19 cellular contexts compared by ENCODE assay signal in the genomic region with DNA sequence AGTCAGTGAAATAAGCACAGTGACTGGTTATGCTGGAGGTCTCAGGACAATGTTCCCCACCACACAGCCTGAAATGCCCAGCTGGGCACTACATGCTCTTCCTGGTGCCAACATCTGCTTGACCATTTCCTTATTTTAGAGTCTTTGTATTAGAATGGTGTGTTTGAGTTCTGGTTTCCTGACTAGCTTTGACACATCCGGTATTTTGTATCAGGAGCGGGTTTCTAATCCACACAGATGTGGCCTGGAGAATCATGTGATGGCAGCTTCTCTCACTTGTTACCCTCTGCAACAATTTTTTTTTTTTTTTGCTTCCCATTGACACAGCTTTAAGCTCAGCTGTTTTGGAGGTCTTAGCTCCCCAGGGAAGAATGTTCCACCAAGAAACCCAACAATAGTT.
DNase-seq lines count a peak whose midpoint lies in the region; ATAC-seq, FAIRE-seq and TF ChIP-seq lines count a peak whose summit lies in the region.
"Had no signal": no experiment of that assay in that cellular context is flagged by ENCODE, and none has a peak within 500 bp of the region (broad histone marks: within the 10 kb centered on the region; RNA-seq: fewer than 3 reads in every experiment).

No MANE protein-coding gene starts in this region.

- H2BK120ac ChIP-seq in H1 (replicated peaks; ENCODE audit: low read depth, low read length): no peak overlapping the region

- no peak overlapping the region for H3K23ac ChIP-seq in H1 (ENCODE audit: insufficient read length)

- H2BK20ac ChIP-seq in H1 (ENCODE audit: low read length): no peak overlapping the region

- no peak for TF ChIP-seq POLR2A in H1 (IDR thresholded peaks at IDR 0.05; ENCODE audit: control extremely low read depth in 1 of 2, low read depth in 2 of 2, low read length in 2 of 2)

- H3K4me1 ChIP-seq in left ventricle myocardium inferior (no peaks in the 10 kb centered on the region), H1 (replicated peaks in 1 of 4; ENCODE audit: control insufficient read depth in 3 of 4, insufficient read depth in 4 of 4, low read length in 3 of 4) (peaks cover 0 to 4% (median 1%) of the 10 kb centered on the region in 4 experiments; a peak in 2 of 7 replicates)
- H3K4me1 ChIP-seq: A549 had no signal

- H3K4ac ChIP-seq in H1 (replicated peaks; ENCODE audit: insufficient read length, low read depth, low read length): no peak overlapping the region

- H3K9ac ChIP-seq in H1 (replicated peaks in 1 of 4; ENCODE audit: extremely low read depth in 1 of 4, low read depth in 3 of 4, low read length in 3 of 4): no peak overlapping the region

- H3K14ac ChIP-seq in H1 (ENCODE audit: insufficient read length): no peak overlapping the region

- peaks cover 50% of the 10 kb centered on the region for H3K27me3 ChIP-seq in left ventricle myocardium inferior (ENCODE audit: low read depth)
- no peaks in the 10 kb centered on the region for H3K27me3 ChIP-seq in H1 (replicated peaks in 1 of 4; ENCODE audit: control insufficient read depth in 3 of 4, extremely low read depth in 1 of 4, insufficient read depth in 3 of 4, low read length in 3 of 4)

- no peaks in the 10 kb centered on the region for H3K79me1 ChIP-seq in H1 (ENCODE audit: low read depth, low read length)

- H4K5ac ChIP-seq in H1 (ENCODE audit: insufficient read length, low read depth, low read length): no peak overlapping the region

- no peaks in the 10 kb centered on the region for H3K79me2 ChIP-seq in H1 (ENCODE audit: control insufficient read depth in 1 of 2, insufficient read depth in 2 of 2, low read length in 2 of 2)

- CTCF ChIA-PET in H1 (lab: Charles Lee; ENCODE audit: partially characterized antibody): interaction anchor here (0.6 to 4.6 kb wide), 14 partner anchors 10 to 846 kb away, joined by 3 to 64 read pairs (median 4); no protein-coding TSS in a partner anchor

- H4K91ac ChIP-seq in H1 (replicated peaks; ENCODE audit: insufficient read length, low read length): no peak overlapping the region

- 92% methylated on average over 2 of the region's 2 CpGs; no CpG with 5 or more reads in 1 of the 2 experiments for WGBS in H1 (ENCODE audit: extremely low coverage in 1 of 2, insufficient coverage in 1 of 2, insufficient read length in 1 of 2, insufficient replicate concordance in 2 of 2, low coverage in 1 of 2, low lambda C conversion rate in 2 of 2, missing lambda C conversion rate in 1 of 2), 2 experiments

- no peaks in the 10 kb centered on the region for H3K9me3 ChIP-seq in left ventricle myocardium inferior (replicated peaks)
- H3K9me3 ChIP-seq in H1 (ENCODE audit: insufficient read depth in 2 of 2, low read depth in 1 of 2, low read length in 1 of 2): no peaks in the 10 kb centered on the region
- H3K9me3 ChIP-seq: A549 had no signal

- no peaks in the 10 kb centered on the region for H3K23me2 ChIP-seq in H1 (ENCODE audit: low read depth, low read length)

- H3K36me3 ChIP-seq in left ventricle myocardium inferior (no peaks in the 10 kb centered on the region), H1 (ENCODE audit: control insufficient read depth in 2 of 4, insufficient read depth in 4 of 4, low read length in 3 of 4) (no peaks in the 10 kb centered on the region)

- no peak overlapping the region for H2BK5ac ChIP-seq in H1 (ENCODE audit: low read depth, low read length)

- H2AK5ac ChIP-seq in H1 (ENCODE audit: low read depth, low read length): no peak overlapping the region

- TF ChIP-seq CTCF in left ventricle myocardium inferior (IDR thresholded peaks at IDR 0.05; ENCODE audit: borderline replicate concordance) (no peak), H1 (IDR thresholded peaks at IDR 0.05; ENCODE audit: control extremely low read depth in 1 of 3, insufficient read depth in 1 of 3, low read depth in 1 of 3, low read length in 3 of 3) (no peak)

- H4K20me1 ChIP-seq in H1 (replicated peaks in 1 of 2; ENCODE audit: control insufficient read depth in 1 of 2, insufficient read depth in 2 of 2, low read length in 2 of 2): no peaks in the 10 kb centered on the region

- 0 out of 2 replicates have a peak overlapping the region, but pooled peaks have one; percentile 25 for H2BK15ac ChIP-seq in H1 (ENCODE audit: low read length)

- H3K56ac ChIP-seq in H1 (replicated peaks; ENCODE audit: insufficient read length, low read depth, low read length): no peak overlapping the region

- POLR2A ChIA-PET in H1 (lab: Charles Lee; ENCODE audit: partially characterized antibody): interaction anchor here (0.7 kb wide), 1 partner anchor 104 kb away, joined by 3 read pairs; no protein-coding TSS in a partner anchor

- no peak overlapping the region for H3K18ac ChIP-seq in H1 (ENCODE audit: extremely low read depth, low read length)

- H2AFZ ChIP-seq in H1 (ENCODE audit: low read length): no peak overlapping the region
- H2AFZ ChIP-seq: PC-9 had no signal

- H3K27ac ChIP-seq in left ventricle myocardium inferior (replicated peaks): no peak overlapping the region
- no peak overlapping the region for H3K27ac ChIP-seq in H1 (ENCODE audit: low read depth, low read length)
- H3K27ac ChIP-seq: A549, PC-9 had no signal

- intact Hi-C loops in Right ventricle myocardium superior (cut with DNase I) (no loop called here), left ventricle myocardium inferior (cut with micrococcal nuclease) (no loop called here)

- H2BK12ac ChIP-seq in H1 (ENCODE audit: low read depth, low read length): no peak overlapping the region

- no peak for TF ChIP-seq EP300 in H1 (IDR thresholded peaks at IDR 0.05; ENCODE audit: borderline replicate concordance in 1 of 2, low read depth in 2 of 2, low read length in 2 of 2)

- ATAC-seq in Right ventricle myocardium superior (ENCODE audit: poor library complexity): peak; percentile 30
- no peak for ATAC-seq in stimulated activated naive CD8-positive, alpha-beta T cell treated with anti-CD3 and anti-CD28 coated beads, Interleukin-15, Interleukin-2, amounts not matched to agents 100 U/mL and 50 U/mL, for 24 hours
- ATAC-seq: CD8-positive, alpha-beta T cell had no signal

- DNase-seq in Right ventricle myocardium superior: no peak
- no peak for DNase-seq in left ventricle myocardium inferior
- DNase-seq in KG1 (lab: John Stamatoyannopoulos, UW): peak; percentile 3
- DNase-seq in H1 (ENCODE audit: low read depth in 1 of 2, low spot score in 2 of 2): no peak
- DNase-seq in AG20443 (ENCODE audit: low spot score): no peak
- DNase-seq in NCI-H345 (lab: John Stamatoyannopoulos, UW): no peak
- no peak for DNase-seq in stimulated activated naive CD8-positive, alpha-beta T cell treated with anti-CD3 and anti-CD28 coated beads, Interleukin-15, Interleukin-2, amounts not matched to agents 100 U/mL and 50 U/mL, for 24 hours
- no peak for DNase-seq in NCI-H226
- DNase-seq: CD8-positive, alpha-beta T cell; DMS79 treated with DMSO at 0.1 percent for 48 hours; GDM1; NCI-H1436; NCI-H2081; NCI-H524 treated with DMSO at 0.1 percent for 48 hours; PC-9; SIG-M5; SW 1271 had no signal

- no peak for FAIRE-seq in H1 (lab: Jason Lieb, UNC)
- FAIRE-seq: D721Med had no signal

- no peak overlapping the region for H4K8ac ChIP-seq in H1 (ENCODE audit: extremely low read depth, insufficient read depth, low read length)

- no peak overlapping the region for H3K4me3 ChIP-seq in left ventricle myocardium inferior
- no peak overlapping the region for H3K4me3 ChIP-seq in H1 (ENCODE audit: extremely low read depth in 1 of 4, insufficient read depth in 2 of 4, low read depth in 3 of 4, low read length in 4 of 4)
- H3K4me3 ChIP-seq: A549, PC-9 had no signal

- H3K4me2 ChIP-seq in H1 (ENCODE audit: insufficient read depth in 1 of 2, low read depth in 2 of 2, low read length in 2 of 2): no peak overlapping the region
- H3K4me2 ChIP-seq: A549, PC-9 had no signal

- no peak for TF ChIP-seq RAD21 in H1 (IDR thresholded peaks at IDR 0.05 in 1 of 2, conservative IDR thresholded peaks at IDR 0.05 in 1 of 2; ENCODE audit: low read depth in 2 of 2, low read length in 2 of 2)

TF ChIP-seq in H1, 55 proteins besides CTCF, POLR2A, EP300 and RAD21:
- TF ChIP-seq CBX5 (IDR thresholded peaks at IDR 0.05; ENCODE audit: low read depth, low read length): no peak
- TF ChIP-seq TBP (IDR thresholded peaks at IDR 0.05; ENCODE audit: low read depth, low read length): no peak
- no peak for TF ChIP-seq JUND (IDR thresholded peaks at IDR 0.05; ENCODE audit: low read length)
- TF ChIP-seq, protein P1, sequence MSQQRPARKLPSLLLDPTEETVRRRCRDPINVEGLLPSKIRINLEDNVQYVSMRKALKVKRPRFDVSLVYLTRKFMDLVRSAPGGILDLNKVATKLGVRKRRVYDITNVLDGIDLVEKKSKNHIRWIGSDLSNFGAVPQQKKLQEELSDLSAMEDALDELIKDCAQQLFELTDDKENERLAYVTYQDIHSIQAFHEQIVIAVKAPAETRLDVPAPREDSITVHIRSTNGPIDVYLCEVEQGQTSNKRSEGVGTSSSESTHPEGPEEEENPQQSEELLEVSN (IDR thresholded peaks at IDR 0.05): no peak
- TF ChIP-seq RNF2 (IDR thresholded peaks at IDR 0.05; ENCODE audit: borderline replicate concordance, low read depth, low read length, missing control alignments, poor library complexity, severe bottlenecking): no peak
- no peak for TF ChIP-seq BRCA1 (IDR thresholded peaks at IDR 0.05; ENCODE audit: low read depth, low read length)
- no peak for TF ChIP-seq SP2 (IDR thresholded peaks at IDR 0.05; ENCODE audit: low read length)
- TF ChIP-seq, protein P2, sequence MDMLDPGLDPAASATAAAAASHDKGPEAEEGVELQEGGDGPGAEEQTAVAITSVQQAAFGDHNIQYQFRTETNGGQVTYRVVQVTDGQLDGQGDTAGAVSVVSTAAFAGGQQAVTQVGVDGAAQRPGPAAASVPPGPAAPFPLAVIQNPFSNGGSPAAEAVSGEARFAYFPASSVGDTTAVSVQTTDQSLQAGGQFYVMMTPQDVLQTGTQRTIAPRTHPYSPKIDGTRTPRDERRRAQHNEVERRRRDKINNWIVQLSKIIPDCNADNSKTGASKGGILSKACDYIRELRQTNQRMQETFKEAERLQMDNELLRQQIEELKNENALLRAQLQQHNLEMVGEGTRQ (IDR thresholded peaks at IDR 0.05; ENCODE audit: low read length): no peak
- TF ChIP-seq SAP30 (IDR thresholded peaks at IDR 0.05; ENCODE audit: insufficient read depth, insufficient replicate concordance, low read length): no peak
- TF ChIP-seq BCL11A (IDR thresholded peaks at IDR 0.05; ENCODE audit: low read depth in 2 of 2, low read length in 2 of 2): no peak
- no peak for TF ChIP-seq HDAC6 (IDR thresholded peaks at IDR 0.05; ENCODE audit: low read depth, low read length)
- TF ChIP-seq ASH2L (IDR thresholded peaks at IDR 0.05; ENCODE audit: low read length): no peak
- no peak for TF ChIP-seq SUZ12 (IDR thresholded peaks at IDR 0.05; ENCODE audit: low read length)
- TF ChIP-seq RBBP5 (IDR thresholded peaks at IDR 0.05; ENCODE audit: borderline replicate concordance, low read depth, low read length): no peak
